ENCODE assay signal across 9 cellular contexts in the genomic region with DNA sequence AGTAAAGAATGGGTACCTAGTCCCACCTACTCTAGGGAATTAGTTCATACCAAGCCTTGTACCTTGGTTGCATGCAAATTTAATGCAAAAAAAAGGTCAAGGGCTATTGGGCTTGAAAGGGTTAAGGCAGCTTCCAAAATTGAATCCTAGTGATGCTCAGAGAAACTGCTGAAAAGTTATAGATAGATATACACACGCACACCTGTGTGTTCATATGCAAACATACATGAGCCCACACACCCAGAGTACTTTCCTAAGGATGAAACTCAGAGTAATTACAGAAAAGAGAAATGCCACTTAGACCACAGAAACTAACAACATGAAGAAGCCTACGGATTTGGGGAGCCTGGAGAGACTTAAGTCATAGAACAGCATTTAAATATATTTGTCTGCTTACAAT. TPM values are rescaled to one million over a fixed set of nuclear protein-coding genes. Genes with fewer than 3 reads are reported as not detected.
A peak's percentile ranks its signal among the peaks of the same experiment; 100 is the strongest.
DNase-seq lines count a peak whose midpoint lies in the region; ATAC-seq, FAIRE-seq and TF ChIP-seq lines count a peak whose summit lies in the region.
"Had no signal": no experiment of that assay in that cellular context is flagged by ENCODE, and none has a peak within 500 bp of the region (broad histone marks: within the 10 kb centered on the region; RNA-seq: fewer than 3 reads in every experiment).

No MANE protein-coding gene starts in this region.

- no peak overlapping the region for H3K56ac ChIP-seq in H1 (replicated peaks; ENCODE audit: insufficient read length, low read depth, low read length)

- peaks cover 7% of the 10 kb centered on the region for H3K23me2 ChIP-seq in H1 (ENCODE audit: low read depth, low read length)

- TF ChIP-seq POLR2A in H1 (IDR thresholded peaks at IDR 0.05; ENCODE audit: control extremely low read depth in 1 of 2, low read depth in 2 of 2, low read length in 2 of 2): no peak
- no peak for TF ChIP-seq POLR2A in gastrocnemius medialis (IDR thresholded peaks at IDR 0.05)

- no peak overlapping the region for H3K14ac ChIP-seq in H1 (ENCODE audit: insufficient read length)

- H4K20me1 ChIP-seq in Loucy (ENCODE audit: insufficient read depth, low read length, poor library complexity, severe bottlenecking) (peaks cover 12% of the 10 kb centered on the region), H1 (replicated peaks in 1 of 2; ENCODE audit: control insufficient read depth in 1 of 2, insufficient read depth in 2 of 2, low read length in 2 of 2) (no peaks in the 10 kb centered on the region)

- H3K9me3 ChIP-seq in Loucy (ENCODE audit: insufficient read depth, low read depth, low read length): no peaks in the 10 kb centered on the region
- H3K9me3 ChIP-seq in H1 (ENCODE audit: insufficient read depth in 2 of 2, low read depth in 1 of 2, low read length in 1 of 2): no peaks in the 10 kb centered on the region
- no peaks in the 10 kb centered on the region for H3K9me3 ChIP-seq in gastrocnemius medialis
- H3K9me3 ChIP-seq in effector memory CD4-positive, alpha-beta T cell (ENCODE audit: control insufficient read depth, low read length): no peaks in the 10 kb centered on the region
- H3K9me3 ChIP-seq: SJSA1 had no signal

- ATAC-seq in GM21576 (IDR thresholded peaks at IDR 0.05; ENCODE audit: unreplicated experiment) (peak; percentile 39), gastrocnemius medialis (no peak)

- POLR2A ChIA-PET in H1 (lab: Charles Lee; ENCODE audit: partially characterized antibody): no interaction called here

- H4K91ac ChIP-seq in H1 (replicated peaks; ENCODE audit: insufficient read length, low read length): no peak overlapping the region

- H3K4me1 ChIP-seq in Loucy (ENCODE audit: insufficient read depth, low read length, poor library complexity, severe bottlenecking): peaks cover 47% of the 10 kb centered on the region
- H3K4me1 ChIP-seq in H1 (replicated peaks in 1 of 4; ENCODE audit: control insufficient read depth in 3 of 4, insufficient read depth in 4 of 4, low read length in 3 of 4): peaks cover 0 to 8% (median 0%) of the 10 kb centered on the region in 4 experiments; a peak in 3 of 7 replicates
- H3K4me1 ChIP-seq in gastrocnemius medialis: peaks cover 45 to 51% of the 10 kb centered on the region in 2 donors
- peaks cover 4% of the 10 kb centered on the region for H3K4me1 ChIP-seq in effector memory CD4-positive, alpha-beta T cell (ENCODE audit: control insufficient read depth, insufficient read depth, low read length, poor library complexity, severe bottlenecking)

- no peak for FAIRE-seq in H1 (lab: Jason Lieb, UNC)

- H3K27me3 ChIP-seq in Loucy (ENCODE audit: insufficient read depth, low read length, poor library complexity, severe bottlenecking): no peaks in the 10 kb centered on the region
- H3K27me3 ChIP-seq in H1 (replicated peaks in 1 of 4; ENCODE audit: control insufficient read depth in 3 of 4, extremely low read depth in 1 of 4, insufficient read depth in 3 of 4, low read length in 3 of 4): no peaks in the 10 kb centered on the region
- no peaks in the 10 kb centered on the region for H3K27me3 ChIP-seq in gastrocnemius medialis
- no peaks in the 10 kb centered on the region for H3K27me3 ChIP-seq in effector memory CD4-positive, alpha-beta T cell (replicated peaks; ENCODE audit: control insufficient read depth, insufficient read depth, low read length, poor library complexity, severe bottlenecking)
- H3K27me3 ChIP-seq: SJSA1 had no signal

- peak; percentile 48 for DNase-seq in GM13976 (ENCODE audit: low spot score)
- DNase-seq in H1 (ENCODE audit: low read depth in 1 of 2, low spot score in 2 of 2): no peak
- no peak for DNase-seq in gastrocnemius medialis
- DNase-seq in SW480 (ENCODE audit: low spot score): no peak
- no peak for DNase-seq in effector memory CD4-positive, alpha-beta T cell
- no peak for DNase-seq in G401 (ENCODE audit: low spot score)

- 69% methylated on average over 2 of the region's 2 CpGs; no CpG with 5 or more reads in 1 of the 2 experiments for WGBS in H1 (ENCODE audit: extremely low coverage in 1 of 2, insufficient coverage in 1 of 2, insufficient read length in 1 of 2, insufficient replicate concordance in 2 of 2, low coverage in 1 of 2, low lambda C conversion rate in 2 of 2, missing lambda C conversion rate in 1 of 2), 2 experiments

- no peaks in the 10 kb centered on the region for H3F3A ChIP-seq in Loucy (ENCODE audit: low read depth)

- H2BK15ac ChIP-seq in H1 (ENCODE audit: low read length): no peak overlapping the region

- H2AFZ ChIP-seq in Loucy (ENCODE audit: low read length) (peak overlapping the region; percentile 97; the same call in 1 of the 2 replicates), H1 (ENCODE audit: low read length) (no peak overlapping the region)

- in situ Hi-C loops in GM13976 (cut with MboI; ENCODE audit: low sequenced_read_pairs, unreplicated experiment) (no loop called here), gastrocnemius medialis (cut with MboI; ENCODE audit: low sequenced_read_pairs in 4 of 4) (no loop called here), G401 (cut with HindIII; ENCODE audit: low sequenced_read_pairs) (no loop called here)

- peak overlapping the region; percentile 93 for H3K4me2 ChIP-seq in Loucy (ENCODE audit: low read depth, low read length, poor library complexity, severe bottlenecking)
- peak overlapping the region; percentile 51 to 76; a peak in 2 of 4 replicates for H3K4me2 ChIP-seq in H1 (ENCODE audit: insufficient read depth in 1 of 2, low read depth in 2 of 2, low read length in 2 of 2)

- no peak for TF ChIP-seq EP300 in H1 (IDR thresholded peaks at IDR 0.05; ENCODE audit: borderline replicate concordance in 1 of 2, low read depth in 2 of 2, low read length in 2 of 2)

- H3K4me3 ChIP-seq in Loucy (ENCODE audit: low read length, poor library complexity, severe bottlenecking): peak overlapping the region; percentile 86
- H3K4me3 ChIP-seq in H1 (ENCODE audit: extremely low read depth in 1 of 4, insufficient read depth in 2 of 4, low read depth in 3 of 4, low read length in 4 of 4): peak overlapping the region in 1 of 4 experiments; percentile 88; a peak in 2 of 8 replicates
- H3K4me3 ChIP-seq in gastrocnemius medialis: peak overlapping the region; percentile 89 to 97 (median 92)
- no peak overlapping the region for H3K4me3 ChIP-seq in effector memory CD4-positive, alpha-beta T cell (ENCODE audit: insufficient read depth, low read depth, low read length, poor library complexity, severe bottlenecking)

- H3K9ac ChIP-seq in Loucy (ENCODE audit: low read depth, low read length, poor library complexity, severe bottlenecking): peak overlapping the region; percentile 86
- no peak overlapping the region for H3K9ac ChIP-seq in H1 (replicated peaks in 1 of 4; ENCODE audit: extremely low read depth in 1 of 4, low read depth in 3 of 4, low read length in 3 of 4)

- H3K36me3 ChIP-seq in Loucy (ENCODE audit: insufficient read depth, low read length) (no peaks in the 10 kb centered on the region), H1 (ENCODE audit: control insufficient read depth in 2 of 4, insufficient read depth in 4 of 4, low read length in 3 of 4) (no peaks in the 10 kb centered on the region), gastrocnemius medialis (no peaks in the 10 kb centered on the region)
- H3K36me3 ChIP-seq in effector memory CD4-positive, alpha-beta T cell (ENCODE audit: control insufficient read depth, insufficient read depth, low read length): no peaks in the 10 kb centered on the region

- H3K79me2 ChIP-seq in Loucy (ENCODE audit: insufficient read depth, low read length) (peaks cover 61% of the 10 kb centered on the region), H1 (ENCODE audit: control insufficient read depth in 1 of 2, insufficient read depth in 2 of 2, low read length in 2 of 2) (peaks cover 7 to 56% of the 10 kb centered on the region in 2 experiments; a peak in 3 of 4 replicates)

- H4K8ac ChIP-seq in H1 (ENCODE audit: extremely low read depth, insufficient read depth, low read length): no peak overlapping the region

- H2AK5ac ChIP-seq in H1 (ENCODE audit: low read depth, low read length): no peak overlapping the region

- no peak overlapping the region for H2BK12ac ChIP-seq in H1 (ENCODE audit: low read depth, low read length)

- H3K9me2 ChIP-seq in Loucy (replicated peaks; ENCODE audit: low read depth, low read length): no peaks in the 10 kb centered on the region

- H3K79me1 ChIP-seq in H1 (ENCODE audit: low read depth, low read length): no peaks in the 10 kb centered on the region; the same call in 1 of the 2 replicates

- no peak overlapping the region for H2BK120ac ChIP-seq in H1 (replicated peaks; ENCODE audit: low read depth, low read length)

- no peak overlapping the region for H3K23ac ChIP-seq in H1 (ENCODE audit: insufficient read length)

- H4K5ac ChIP-seq in H1 (ENCODE audit: insufficient read length, low read depth, low read length): no peak overlapping the region

- TF ChIP-seq CTCF in GM13976 (IDR thresholded peaks at IDR 0.05; ENCODE audit: borderline replicate concordance, control extremely low read depth, extremely low read depth, insufficient read depth, missing control alignments) (no peak), Loucy (conservative IDR thresholded peaks at IDR 0.05; ENCODE audit: low read length) (no peak), H1 (IDR thresholded peaks at IDR 0.05; ENCODE audit: control extremely low read depth in 1 of 3, insufficient read depth in 1 of 3, low read depth in 1 of 3, low read length in 3 of 3) (no peak), gastrocnemius medialis (IDR thresholded peaks at IDR 0.05 in 4 of 5, conservative IDR thresholded peaks at IDR 0.05 in 1 of 5) (no peak)

- TF ChIP-seq RAD21 in H1 (IDR thresholded peaks at IDR 0.05 in 1 of 2, conservative IDR thresholded peaks at IDR 0.05 in 1 of 2; ENCODE audit: low read depth in 2 of 2, low read length in 2 of 2): no peak

- CTCF ChIA-PET in H1 (lab: Charles Lee; ENCODE audit: partially characterized antibody): interaction anchor here (1.3 kb wide), 1 partner anchor 17 kb away, joined by 3 read pairs; no protein-coding TSS in a partner anchor

- H3K27ac ChIP-seq in H1 (ENCODE audit: low read depth, low read length): no peak overlapping the region
- peak overlapping the region; percentile 97 to 99 (median 99) for H3K27ac ChIP-seq in gastrocnemius medialis
- H3K27ac ChIP-seq in effector memory CD4-positive, alpha-beta T cell (ENCODE audit: insufficient read depth, low read length, poor library complexity, severe bottlenecking): no peak overlapping the region

- no peak overlapping the region for H3K18ac ChIP-seq in H1 (ENCODE audit: extremely low read depth, low read length)

- no peak overlapping the region for H2BK20ac ChIP-seq in H1 (ENCODE audit: low read length)

- no peak overlapping the region for H2BK5ac ChIP-seq in H1 (ENCODE audit: low read depth, low read length)

- no peak overlapping the region for H3K4ac ChIP-seq in H1 (replicated peaks; ENCODE audit: insufficient read length, low read depth, low read length)

- intact Hi-C loops in gastrocnemius medialis (cut with DNase I; ENCODE audit: low total_unique reads): loop anchor here (5.0 kb wide), 1 partner anchor 387 kb away; a partner anchor contains a TSS

RNA-seq across cellular contexts. Expression of a gene that starts 1.5 kb away (rescaled TPM):
- total RNA-seq in H1 (2021; fragmentation: NEBNext Ultra II Directional; extraction: Animal tissue kit (Norgen Biotek cat#: 25700)): 85.4 and 88.7 TPM in 2 replicates
- polyA plus RNA-seq in H1 (2011; rRNA removed): 22.1 and 30.8 TPM in 2 replicates
- polyA plus RNA-seq in H1 (2011; cell fraction: cytosol; rRNA removed): 38.1 TPM
- 23.8 TPM for polyA plus RNA-seq in H1 (2011; cell fraction: nucleus; rRNA removed)
- polyA plus RNA-seq in H1 (2012, experiment 1 of 2): 46.5 to 65.7 TPM (median 53.4 TPM) in 4 replicates
- polyA plus RNA-seq in H1 (2012, experiment 2 of 2): 8.8 TPM
- polyA plus RNA-seq in H1 (2013, experiment 1 of 2): 39.5 TPM
- polyA plus RNA-seq in H1 (2013, experiment 2 of 2): 37.9 TPM
- polyA minus RNA-seq in H1 (2011; rRNA and poly(A)+ RNA removed): 53.2 and 77.3 TPM in 2 replicates
- polyA minus RNA-seq in H1 (2011; cell fraction: cytosol; rRNA and poly(A)+ RNA removed): 36.5 TPM
- 38.6 TPM for polyA minus RNA-seq in H1 (2011; cell fraction: nucleus; rRNA and poly(A)+ RNA removed)
- 10 to 100 TPM in 3 of 4 donors, 1 to 10 TPM in 1; 9.2 to 30.8 (median 13.6) TPM for total RNA-seq in gastrocnemius medialis
- total RNA-seq in G401 (2014; rRNA removed; shearing (Covaris generic)): 87.2 and 124 TPM in 2 replicates

Comparison
In these comparisons a context has a peak if more than half of its experiments do, and no peak if none do; other contexts are left out.
1. H3K27ac ChIP-seq: peak in gastrocnemius medialis (4 of 4); none in H1 (single experiment) and effector memory CD4-positive, alpha-beta T cell (single experiment).